Comparison of ENCODE assay signal across 1 cellular context in the genomic region with DNA sequence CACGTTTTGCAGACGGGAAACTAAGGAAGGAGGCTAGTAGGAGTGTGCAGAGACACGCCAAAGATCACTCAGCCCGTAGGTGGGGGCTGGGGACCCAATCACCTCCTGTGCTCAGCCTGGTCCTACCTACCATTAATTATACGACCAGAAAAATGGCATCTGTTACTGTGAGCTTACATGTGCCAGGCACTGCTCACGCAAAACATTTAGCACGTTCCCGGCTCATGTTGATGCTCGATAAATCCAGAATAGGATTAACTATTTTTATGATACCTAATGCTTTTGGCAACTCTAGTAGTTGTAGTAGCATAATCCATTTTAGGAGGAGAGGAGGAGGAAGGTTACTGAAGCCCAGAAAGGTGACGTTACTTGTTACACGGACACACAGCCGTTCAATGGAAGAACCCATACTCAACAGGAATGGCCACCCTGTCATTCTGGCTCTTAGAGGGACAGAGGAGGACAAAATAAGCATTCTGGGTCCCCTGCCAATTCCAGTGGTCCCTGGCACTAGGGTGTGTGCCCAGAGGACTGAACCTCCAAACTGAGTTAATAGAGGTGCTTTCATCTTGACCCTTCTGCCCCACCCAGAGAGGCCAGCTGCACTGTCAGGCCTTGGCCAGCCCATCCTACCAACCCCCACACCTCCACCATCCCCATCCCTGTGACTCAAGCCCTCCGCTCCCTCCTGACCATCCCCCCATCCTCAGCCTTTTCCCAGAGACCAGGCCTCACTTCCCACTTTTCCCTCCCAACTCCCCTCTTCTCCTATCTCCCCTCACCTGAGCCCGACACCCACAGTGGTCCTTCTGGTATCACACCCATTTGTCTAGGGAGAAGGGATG.
TF ChIP-seq lines count a peak whose summit lies in the region.

No MANE protein-coding gene starts in this region.

TF ChIP-seq in GM23338, 12 proteins besides CTCF, POLR2A, EP300 and RAD21:
- TF ChIP-seq ZNF462 (CRISPR knock-in tag; IDR thresholded peaks at IDR 0.05) (no peak), REST (IDR thresholded peaks at IDR 0.05; ENCODE audit: unreplicated experiment) (no peak), EZH2phosphoT487 (IDR thresholded peaks at IDR 0.05; ENCODE audit: unreplicated experiment) (no peak), CREB1 (CRISPR knock-in tag; IDR thresholded peaks at IDR 0.05; ENCODE audit: low read depth) (no peak), EZH2 (IDR thresholded peaks at IDR 0.05; ENCODE audit: low read depth, unreplicated experiment) (no peak), NANOG (IDR thresholded peaks at IDR 0.05; ENCODE audit: borderline replicate concordance) (no peak), JUNB (IDR thresholded peaks at IDR 0.05; ENCODE audit: unreplicated experiment) (no peak), STAT1 (IDR thresholded peaks at IDR 0.05; ENCODE audit: unreplicated experiment) (no peak), ZNF331 (CRISPR knock-in tag; IDR thresholded peaks at IDR 0.05; ENCODE audit: low read depth) (no peak), POLR2AphosphoS5 (IDR thresholded peaks at IDR 0.05; ENCODE audit: low read depth) (no peak), ZNF114 (CRISPR knock-in tag; IDR thresholded peaks at IDR 0.05) (no peak)
- TF ChIP-seq, protein P1, sequence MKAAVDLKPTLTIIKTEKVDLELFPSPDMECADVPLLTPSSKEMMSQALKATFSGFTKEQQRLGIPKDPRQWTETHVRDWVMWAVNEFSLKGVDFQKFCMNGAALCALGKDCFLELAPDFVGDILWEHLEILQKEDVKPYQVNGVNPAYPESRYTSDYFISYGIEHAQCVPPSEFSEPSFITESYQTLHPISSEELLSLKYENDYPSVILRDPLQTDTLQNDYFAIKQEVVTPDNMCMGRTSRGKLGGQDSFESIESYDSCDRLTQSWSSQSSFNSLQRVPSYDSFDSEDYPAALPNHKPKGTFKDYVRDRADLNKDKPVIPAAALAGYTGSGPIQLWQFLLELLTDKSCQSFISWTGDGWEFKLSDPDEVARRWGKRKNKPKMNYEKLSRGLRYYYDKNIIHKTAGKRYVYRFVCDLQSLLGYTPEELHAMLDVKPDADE (IDR thresholded peaks at IDR 0.05) = no peak
